ENCODE assay signal across 21 cellular contexts in the genomic region with DNA sequence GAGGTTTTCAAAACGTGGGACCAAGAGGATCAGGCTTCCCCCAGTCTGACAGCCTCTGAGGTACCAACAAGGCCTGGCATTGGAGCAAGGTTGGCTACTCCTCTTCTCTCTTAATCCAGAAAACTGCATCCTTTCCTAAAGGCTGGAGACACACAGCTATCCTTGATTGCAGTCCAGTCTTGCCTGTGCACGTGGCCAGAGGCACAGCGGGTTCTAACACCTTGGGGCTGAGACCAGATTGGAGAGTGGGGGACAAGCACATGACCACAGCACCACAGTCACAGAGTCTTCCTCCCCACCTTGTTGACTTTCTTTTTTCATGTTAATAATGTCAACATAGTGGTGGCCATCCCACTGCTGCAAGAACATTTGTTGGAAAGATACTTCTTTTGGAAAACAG. TPM values are rescaled to one million over a fixed set of nuclear protein-coding genes. Genes with fewer than 3 reads are reported as not detected.
"Had no signal": no experiment of that assay in that cellular context is flagged by ENCODE, and none has a peak within 500 bp of the region (broad histone marks: within the 10 kb centered on the region; RNA-seq: fewer than 3 reads in every experiment).

No MANE protein-coding gene starts in this region.

- H3K4me3 Mint-ChIP-seq: dendritic cell treated with granulocyte-macrophage colony-stimulating factor and Interleukin-4, amounts not matched to agents 40 ng/mL and 50 ng/mL, for 4 days; endodermal cell; naive thymus-derived CD4-positive, alpha-beta T cell; neural crest cell had no signal

- H3K4me1 ChIP-seq: foreskin keratinocyte, suprapubic skin, upper lobe of right lung, vagina had no signal

- H3K27me3 Mint-ChIP-seq: dendritic cell treated with granulocyte-macrophage colony-stimulating factor and Interleukin-4, amounts not matched to agents 40 ng/mL and 50 ng/mL, for 4 days had no signal

- ATAC-seq: foreskin keratinocyte; left lobe of liver; naive thymus-derived CD4-positive, alpha-beta T cell; upper lobe of right lung had no signal

- H3K27ac Mint-ChIP-seq: dendritic cell treated with granulocyte-macrophage colony-stimulating factor and Interleukin-4, amounts not matched to agents 40 ng/mL and 50 ng/mL, for 4 days; endodermal cell; naive thymus-derived CD4-positive, alpha-beta T cell had no signal

- H3K36me3 Mint-ChIP-seq: naive thymus-derived CD4-positive, alpha-beta T cell had no signal

- H3K9me3 ChIP-seq: suprapubic skin, tibial nerve, upper lobe of right lung, vagina had no signal

- H3K9me3 Mint-ChIP-seq: dendritic cell treated with granulocyte-macrophage colony-stimulating factor and Interleukin-4, amounts not matched to agents 40 ng/mL and 50 ng/mL, for 4 days; endodermal cell; naive thymus-derived CD4-positive, alpha-beta T cell had no signal

- H3K4me1 Mint-ChIP-seq: endodermal cell, neural crest cell had no signal

- H3K4me3 ChIP-seq: lung, suprapubic skin, tibial nerve, upper lobe of right lung, vagina had no signal

- H3K27ac ChIP-seq: foreskin keratinocyte, suprapubic skin, tibial nerve, upper lobe of right lung, vagina had no signal

- FAIRE-seq: colon, endothelial cell of umbilical vein, islet of Langerhans, small intestine had no signal

- DNase-seq: central memory CD4-positive, alpha-beta T cell; endodermal cell; erythroblast; foreskin keratinocyte; kidney glomerular epithelial cell; naive thymus-derived CD4-positive, alpha-beta T cell; small intestine; stimulated activated CD4-positive, alpha-beta T cell treated with anti-CD3 and anti-CD28 coated beads, Interleukin-12 subunit alpha, Interleukin-12 subunit beta, amount 100 ng/mL, for 4 hours; stimulated activated naive CD4-positive, alpha-beta T cell; upper lobe of right lung had no signal

- H3K27me3 ChIP-seq: suprapubic skin, tibial nerve, upper lobe of right lung, vagina had no signal

- H3K36me3 ChIP-seq: suprapubic skin, tibial nerve, upper lobe of right lung, vagina had no signal

RNA-seq across cellular contexts. Expression of gene GNAO1, which starts 46.9 kb away (rescaled TPM):
- total RNA-seq: endothelial cell of umbilical vein, pulmonary artery endothelial cell had no signal
